2 cellular contexts compared by ENCODE assay signal in the genomic region with DNA sequence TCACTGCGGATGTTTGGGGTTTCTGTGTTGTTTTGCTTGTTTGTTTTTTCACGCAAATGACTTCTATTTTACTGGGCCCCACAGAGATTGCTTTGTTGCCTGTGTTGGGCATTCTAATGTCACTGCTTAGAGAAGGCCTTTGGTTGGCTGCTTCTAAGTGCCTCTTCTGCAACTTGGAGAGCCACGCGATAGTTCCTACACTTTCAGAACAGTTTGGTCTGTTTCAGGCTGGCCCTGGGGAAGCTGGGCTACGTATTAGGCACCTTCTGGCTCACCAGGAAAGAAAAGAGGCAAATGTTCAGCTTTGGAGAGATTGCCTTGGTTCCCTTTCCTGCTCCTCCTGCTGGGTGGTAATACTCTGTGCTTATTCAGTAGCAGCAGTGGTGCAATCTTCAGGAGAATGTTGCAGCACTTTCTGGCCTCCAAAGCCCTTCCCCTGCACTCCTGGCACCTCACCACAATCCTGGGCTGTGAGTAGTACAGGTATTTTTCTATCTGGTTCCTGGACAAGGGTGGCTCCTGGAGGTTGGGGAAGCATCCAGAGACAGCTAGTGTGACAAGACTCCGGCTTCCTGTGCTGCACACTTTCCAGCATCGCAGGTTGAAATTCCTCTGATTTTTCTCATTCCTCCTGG.
A peak's percentile ranks its signal among the peaks of the same experiment; 100 is the strongest.
TF ChIP-seq lines count a peak whose summit lies in the region.

No MANE protein-coding gene starts in this region.

TF ChIP-seq in A549, 52 proteins besides CTCF, POLR2A, EP300 and RAD21:
- TF ChIP-seq GATA3 (IDR thresholded peaks at IDR 0.05; ENCODE audit: borderline replicate concordance) (no peak), MAZ (IDR thresholded peaks at IDR 0.05; ENCODE audit: borderline replicate concordance, low read depth, low read length) (no peak), FOSL2 (IDR thresholded peaks at IDR 0.05) (no peak), FOSL2 (CRISPR knock-in tag; IDR thresholded peaks at IDR 0.05) (no peak), JUNB (IDR thresholded peaks at IDR 0.05) (no peak), CEBPB (IDR thresholded peaks at IDR 0.05) (0 out of 4 replicates have a peak, but pooled peaks of 1 of the 2 experiments have one; percentile 27)

TF ChIP-seq in IMR-90, 13 proteins besides CTCF, POLR2A, EP300 and RAD21:
- TF ChIP-seq, protein P1, sequence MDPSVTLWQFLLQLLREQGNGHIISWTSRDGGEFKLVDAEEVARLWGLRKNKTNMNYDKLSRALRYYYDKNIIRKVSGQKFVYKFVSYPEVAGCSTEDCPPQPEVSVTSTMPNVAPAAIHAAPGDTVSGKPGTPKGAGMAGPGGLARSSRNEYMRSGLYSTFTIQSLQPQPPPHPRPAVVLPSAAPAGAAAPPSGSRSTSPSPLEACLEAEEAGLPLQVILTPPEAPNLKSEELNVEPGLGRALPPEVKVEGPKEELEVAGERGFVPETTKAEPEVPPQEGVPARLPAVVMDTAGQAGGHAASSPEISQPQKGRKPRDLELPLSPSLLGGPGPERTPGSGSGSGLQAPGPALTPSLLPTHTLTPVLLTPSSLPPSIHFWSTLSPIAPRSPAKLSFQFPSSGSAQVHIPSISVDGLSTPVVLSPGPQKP (IDR thresholded peaks at IDR 0.05; ENCODE audit: borderline replicate concordance, low read depth, low read length), result no peak
- no peak for TF ChIP-seq MAFK (IDR thresholded peaks at IDR 0.05; ENCODE audit: low read depth, low read length)
- TF ChIP-seq CEBPB (IDR thresholded peaks at IDR 0.05; ENCODE audit: low read depth, low read length), result 0 out of 2 replicates have a peak, but pooled peaks have one; percentile 16
- no peak for TF ChIP-seq SMC3 (IDR thresholded peaks at IDR 0.05; ENCODE audit: low read depth, low read length)
